Comparison of ENCODE assay signal across 2 cellular contexts in the genomic region with DNA sequence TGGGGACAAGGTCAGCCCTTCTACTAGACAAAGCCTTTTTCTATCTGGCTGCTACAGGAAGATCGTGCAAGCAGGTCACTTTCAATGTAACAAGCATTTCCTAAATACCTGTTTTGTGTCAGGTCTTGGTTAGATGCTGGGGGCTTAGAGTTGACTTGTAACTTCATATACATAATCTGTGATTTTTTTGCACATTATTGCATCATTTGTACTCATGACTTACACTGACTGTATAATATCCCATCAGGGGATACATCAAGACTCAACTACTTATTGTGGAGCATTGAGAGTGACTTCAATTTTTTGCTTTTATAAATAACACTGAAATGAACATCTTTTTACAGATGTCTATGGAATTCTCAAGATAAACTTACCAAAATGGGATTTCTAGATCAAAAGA.
TF ChIP-seq lines count a peak whose summit lies in the region.

No MANE protein-coding gene starts in this region.

TF ChIP-seq in IMR-90, 13 proteins besides CTCF, POLR2A, EP300 and RAD21:
- peak; percentile 71 for TF ChIP-seq CEBPB (IDR thresholded peaks at IDR 0.05; ENCODE audit: low read depth, low read length)
- no peak for TF ChIP-seq MAZ (IDR thresholded peaks at IDR 0.05; ENCODE audit: borderline replicate concordance, low read depth, low read length)

TF ChIP-seq in K562, 482 proteins besides CTCF, POLR2A, EP300 and RAD21:
- TF ChIP-seq GABPB2 (CRISPR knock-in tag; conservative IDR thresholded peaks at IDR 0.05) (no peak), TEAD2 (tag; IDR thresholded peaks at IDR 0.05) (no peak), TRIM24 (IDR thresholded peaks at IDR 0.05) (peak in 1 of 2 experiments; percentile 67; a peak in 2 of 4 replicates), ZNF263 (CRISPR knock-in tag; IDR thresholded peaks at IDR 0.05; ENCODE audit: borderline replicate concordance) (no peak), KHSRP (IDR thresholded peaks at IDR 0.05) (no peak), SMAD2 (IDR thresholded peaks at IDR 0.05; ENCODE audit: low read depth, low read length) (no peak), CEBPG (CRISPR knock-in tag; IDR thresholded peaks at IDR 0.05) (no peak), CEBPG (tag; conservative IDR thresholded peaks at IDR 0.05 in 1 of 2, IDR thresholded peaks at IDR 0.05 in 1 of 2) (peak; percentile 67 to 82), XRCC5 (IDR thresholded peaks at IDR 0.05; ENCODE audit: low read depth, low read length) (no peak), TCF7L2 (IDR thresholded peaks at IDR 0.05; ENCODE audit: low read depth, low read length) (no peak), DDX20 (tag; IDR thresholded peaks at IDR 0.05; ENCODE audit: low read depth) (no peak), MECOM (CRISPR knock-in tag; IDR thresholded peaks at IDR 0.05) (no peak), CHD4 (IDR thresholded peaks at IDR 0.05; ENCODE audit: insufficient read depth, insufficient replicate concordance, low read depth, low read length, poor library complexity, severe bottlenecking) (no peak)
- TF ChIP-seq, protein P1, sequence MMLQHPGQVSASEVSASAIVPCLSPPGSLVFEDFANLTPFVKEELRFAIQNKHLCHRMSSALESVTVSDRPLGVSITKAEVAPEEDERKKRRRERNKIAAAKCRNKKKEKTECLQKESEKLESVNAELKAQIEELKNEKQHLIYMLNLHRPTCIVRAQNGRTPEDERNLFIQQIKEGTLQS (IDR thresholded peaks at IDR 0.05): peak; percentile 65
- TF ChIP-seq, protein P1 (CRISPR knock-in tag; conservative IDR thresholded peaks at IDR 0.05): no peak
